20 cellular contexts compared by ENCODE assay signal in genomic region chr6:10271982-10272381, GRCh38.
DNase-seq lines count a peak whose midpoint lies in the region; TF ChIP-seq lines count a peak whose summit lies in the region.
"Had no signal": no experiment of that assay in that cellular context is flagged by ENCODE, and none has a peak within 500 bp of the region (broad histone marks: within the 10 kb centered on the region; RNA-seq: fewer than 3 reads in every experiment).

No MANE protein-coding gene starts in this region.

- H3K79me1 ChIP-seq in trophoblast cell (ENCODE audit: low read length): no peaks in the 10 kb centered on the region

- intact Hi-C loops in stomach (cut with DNase I; ENCODE audit: low total_unique reads): no loop called here

- peaks cover 56% of the 10 kb centered on the region for H3K4me1 ChIP-seq in KMS-11 (ENCODE audit: low read depth, poor library complexity, severe bottlenecking)
- H3K4me1 ChIP-seq in stomach: no peaks in the 10 kb centered on the region
- H3K4me1 ChIP-seq in trophoblast cell (ENCODE audit: control insufficient read depth in 1 of 2, insufficient read depth in 2 of 2, low read length in 2 of 2): no peaks in the 10 kb centered on the region

- peak overlapping the region; percentile 27; the same call in 1 of the 2 replicates for H3K27ac ChIP-seq in KMS-11
- H3K27ac ChIP-seq in stomach: no peak overlapping the region
- no peak overlapping the region for H3K27ac ChIP-seq in trophoblast cell (ENCODE audit: low read depth, low read length)
- H3K27ac ChIP-seq: C4-2B, PC-9, SK-N-MC had no signal

- H4K8ac ChIP-seq in trophoblast cell (ENCODE audit: low read depth, low read length): no peak overlapping the region

- H2BK120ac ChIP-seq in trophoblast cell (ENCODE audit: insufficient read depth, low read length, poor library complexity): no peak overlapping the region

- H3K9ac ChIP-seq in KMS-11 (no peak overlapping the region), trophoblast cell (ENCODE audit: low read length) (no peak overlapping the region)

- no peak overlapping the region for H3K14ac ChIP-seq in trophoblast cell (ENCODE audit: low read length)

- H3K79me2 ChIP-seq in KMS-11 (ENCODE audit: insufficient read depth, low read depth) (no peaks in the 10 kb centered on the region), trophoblast cell (ENCODE audit: control insufficient read depth, insufficient read depth, low read length, poor library complexity) (no peaks in the 10 kb centered on the region)

- H3K4me2 ChIP-seq in KMS-11 (peak overlapping the region; percentile 49), trophoblast cell (ENCODE audit: low read length) (no peak overlapping the region)
- H3K4me2 ChIP-seq: PC-9 had no signal

- no peaks in the 10 kb centered on the region for H3K9me3 ChIP-seq in stomach
- H3K9me3 ChIP-seq in trophoblast cell (ENCODE audit: insufficient read depth, low read depth, low read length): no peaks in the 10 kb centered on the region

- H4K20me1 ChIP-seq in KMS-11 (ENCODE audit: insufficient read depth): no peaks in the 10 kb centered on the region

- H4K91ac ChIP-seq in trophoblast cell (ENCODE audit: low read depth, low read length): no peak overlapping the region

- H2BK12ac ChIP-seq in trophoblast cell (ENCODE audit: low read length): no peak overlapping the region

- H3K4me3 ChIP-seq in KMS-11 (IDR thresholded peaks at IDR 0.05; ENCODE audit: insufficient read depth, low read depth, low read length): no peak overlapping the region
- no peak overlapping the region for H3K4me3 ChIP-seq in stomach
- no peak overlapping the region for H3K4me3 ChIP-seq in trophoblast cell (ENCODE audit: low read depth, low read length)
- H3K4me3 ChIP-seq: PC-9, SK-N-MC had no signal

- no peak overlapping the region for H3K18ac ChIP-seq in trophoblast cell (ENCODE audit: low read length)

- H2AFZ ChIP-seq in KMS-11 (ENCODE audit: low read depth): 0 out of 2 replicates have a peak overlapping the region, but pooled peaks have one; percentile 1
- H2AFZ ChIP-seq in trophoblast cell (ENCODE audit: insufficient read depth, low read length, poor library complexity): no peak overlapping the region
- H2AFZ ChIP-seq: PC-9 had no signal

- TF ChIP-seq POLR2A in stomach (IDR thresholded peaks at IDR 0.05): no peak

- TF ChIP-seq EP300 in stomach (IDR thresholded peaks at IDR 0.05): no peak

- H4K12ac ChIP-seq in trophoblast cell (ENCODE audit: low read depth, low read length): no peak overlapping the region

- H3K36me3 ChIP-seq in KMS-11 (ENCODE audit: insufficient read depth): no peaks in the 10 kb centered on the region
- no peaks in the 10 kb centered on the region for H3K36me3 ChIP-seq in stomach
- no peaks in the 10 kb centered on the region for H3K36me3 ChIP-seq in trophoblast cell (ENCODE audit: control insufficient read depth in 1 of 2, insufficient read depth in 2 of 2, low read length in 2 of 2)

- no peak overlapping the region for H2BK5ac ChIP-seq in trophoblast cell (ENCODE audit: low read depth, low read length, poor library complexity)

- no peak overlapping the region for H3K4ac ChIP-seq in trophoblast cell (ENCODE audit: low read depth, low read length)

- DNase-seq in NCI-H345 (lab: John Stamatoyannopoulos, UW) (peak; percentile 20), NCI-H345 treated with DMSO at 0.1 percent for 48 hours (lab: John Stamatoyannopoulos, UW; ENCODE audit: unreplicated experiment) (no peak), NCI-H774 (lab: John Stamatoyannopoulos, UW) (peak; percentile 0), stomach (no peak), cerebellar cortex (ENCODE audit: low spot score) (no peak), trophoblast cell (no peak)
- DNase-seq: CD8-positive, alpha-beta memory T cell; GF-D8; MM.1S; NCI-H1048; NCI-H1694; NCI-H510A treated with DMSO at 0.1 percent for 48 hours; PC-9; RPMI8226; SHP77 treated with DMSO at 0.1 percent for 48 hours; SW 1271; T-helper 17 cell had no signal

- H3K27me3 ChIP-seq in KMS-11 (ENCODE audit: insufficient read depth, low read depth) (no peaks in the 10 kb centered on the region), stomach (peaks cover 0 to 19% (median 8%) of the 10 kb centered on the region in 3 donors), trophoblast cell (ENCODE audit: insufficient read depth, low read length) (no peaks in the 10 kb centered on the region)

- no peak overlapping the region for H3K23ac ChIP-seq in trophoblast cell (ENCODE audit: low read length)

- TF ChIP-seq CTCF in KMS-11 (conservative IDR thresholded peaks at IDR 0.05; ENCODE audit: low read depth, low read length) (no peak), stomach (IDR thresholded peaks at IDR 0.05) (no peak)

- H2AK5ac ChIP-seq in trophoblast cell (ENCODE audit: low read length): no peak overlapping the region

- WGBS in stomach, 5 donors: 32 to 72% (median 67%) methylated on average over 1 of the region's 1 CpG
- WGBS in trophoblast cell (ENCODE audit: extremely low coverage, insufficient coverage, insufficient read length): no CpG with 5 or more reads among the region's 1 CpG

Comparison
In these comparisons a context has a peak if more than half of its experiments do, and no peak if none do; other contexts are left out.
1. DNase-seq: peak in NCI-H345 (single experiment) and NCI-H774 (single experiment); none in NCI-H345 treated with DMSO at 0.1 percent for 48 hours (single experiment), stomach (single experiment), cerebellar cortex (single experiment) and trophoblast cell (0 of 2).